30 cellular contexts compared by ENCODE assay signal in the genomic region with DNA sequence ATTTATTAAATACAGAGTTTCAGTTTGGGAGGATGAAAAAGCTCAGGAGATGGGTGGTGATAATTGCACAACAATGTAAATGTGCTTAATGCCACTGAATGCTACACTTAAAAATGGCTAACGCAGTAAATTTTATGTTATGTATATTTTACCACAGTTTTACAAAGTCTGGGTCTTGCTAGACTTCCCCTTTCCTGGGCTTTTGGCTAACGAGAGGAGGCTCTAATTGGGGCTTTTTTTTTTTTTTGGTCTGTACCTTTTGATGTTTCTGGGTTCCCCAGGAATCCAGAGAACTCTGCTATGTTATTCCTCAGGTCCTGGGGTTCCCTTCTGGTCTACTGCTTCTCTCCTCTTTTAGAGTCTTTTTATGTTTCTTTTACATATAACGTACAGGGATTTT.
"Had no signal": no experiment of that assay in that cellular context is flagged by ENCODE, and none has a peak within 500 bp of the region (broad histone marks: within the 10 kb centered on the region; RNA-seq: fewer than 3 reads in every experiment).

No MANE protein-coding gene starts in this region.

- H3K9me3 ChIP-seq: body of pancreas, esophagus squamous epithelium, gastroesophageal sphincter, heart right ventricle had no signal

- H3K4me1 ChIP-seq: body of pancreas, esophagus squamous epithelium, gastroesophageal sphincter had no signal

- H3K27me3 ChIP-seq: body of pancreas, esophagus squamous epithelium, gastroesophageal sphincter, heart right ventricle had no signal

- DNase-seq: activated B cell treated with CpG ODN at 0.5 μM for 24 hours; activated CD4-positive, alpha-beta T cell treated with anti-CD3 and anti-CD28 coated beads for 48 hours; activated CD4-positive, alpha-beta T cell treated with anti-CD3 and anti-CD28 coated beads, Interleukin-2, amount 50 U/mL, for 1 hour; activated CD4-positive, alpha-beta T cell treated with anti-CD3 and anti-CD28 coated beads, Interleukin-2, amount 50 U/mL, for 48 hours; activated CD8-positive, alpha-beta memory T cell treated with anti-CD3 and anti-CD28 coated beads for 24 hours; activated CD8-positive, alpha-beta T cell treated with anti-CD3 and anti-CD28 coated beads for 36 hours; activated effector memory CD4-positive, alpha-beta T cell treated with Interleukin-2 at 50 U/mL for 16 hours; activated gamma-delta T cell treated with Interleukin-2 at 50 U/mL for 16 hours; activated naive CD4-positive, alpha-beta T cell treated with anti-CD3 and anti-CD28 coated beads, Interleukin-2, amount 50 U/mL, for 16 hours; activated naive CD4-positive, alpha-beta T cell treated with Interleukin-2 at 50 U/mL for 16 hours; activated T-cell treated with anti-CD3 and anti-CD28 coated beads, Interleukin-2, amount 50 U/mL, for 4 hours; amniotic stem cell; aorta; body of pancreas; caudate nucleus; cortex of kidney; effector CD8-positive, alpha-beta T cell; esophagus squamous epithelium; foreskin melanocyte; heart right ventricle; T-helper 17 cell; T1000; WERI-Rb-1 had no signal

- H3K27ac ChIP-seq: body of pancreas, epithelial cell of prostate, esophagus squamous epithelium, gastroesophageal sphincter, heart right ventricle, WERI-Rb-1 had no signal

- H3K36me3 ChIP-seq: esophagus squamous epithelium, gastroesophageal sphincter, heart right ventricle, WERI-Rb-1 had no signal

- H3K4me3 ChIP-seq: body of pancreas, esophagus squamous epithelium, gastroesophageal sphincter, heart right ventricle had no signal

- FAIRE-seq: colon, endometrium, endothelial cell of umbilical vein had no signal

- ATAC-seq: activated CD4-positive, CD25-positive, alpha-beta regulatory T cell treated with anti-CD3 and anti-CD28 coated beads, Interleukin-2, amount 50 U/mL, for 24 hours; activated CD8-positive, alpha-beta T cell treated with anti-CD3 and anti-CD28 coated beads for 36 hours; activated T-cell treated with anti-CD3 and anti-CD28 coated beads, Interleukin-2, amount 50 U/mL, for 4 hours; activated T-helper 17 cell treated with anti-CD3 and anti-CD28 coated beads, Interleukin-2, amount 50 U/mL, for 72 hours; body of pancreas; gastroesophageal sphincter; heart right ventricle; T-helper 17 cell had no signal
